9 cellular contexts compared by ENCODE assay signal in genomic region chr14:22563987-22564386, GRCh38.
DNase-seq lines count a peak whose midpoint lies in the region; ATAC-seq lines count a peak whose summit lies in the region.
"Had no signal": no experiment of that assay in that cellular context is flagged by ENCODE, and none has a peak within 500 bp of the region (broad histone marks: within the 10 kb centered on the region; RNA-seq: fewer than 3 reads in every experiment).

No MANE protein-coding gene starts in this region.

- H3K36me3 ChIP-seq in rectal smooth muscle tissue (ENCODE audit: control insufficient read depth, insufficient read depth, low read length), result no peaks in the 10 kb centered on the region

- no peak overlapping the region for H3K4me3 ChIP-seq in rectal smooth muscle tissue (ENCODE audit: low read length)

- no peaks in the 10 kb centered on the region for H3K27me3 ChIP-seq in rectal smooth muscle tissue (ENCODE audit: control insufficient read depth, insufficient read depth, low read length)

- H3K4me1 ChIP-seq in rectal smooth muscle tissue (ENCODE audit: control insufficient read depth, insufficient read depth, low read length), result peaks cover 13% of the 10 kb centered on the region

- DNase-seq in NK-92 treated with Interleukin-12 subunit alpha and Interleukin-12 subunit beta, amount 100 ng/mL, for 24 hours (lab: John Stamatoyannopoulos, UW), result peak; percentile 34
- DNase-seq in NK-92 (lab: John Stamatoyannopoulos, UW; ENCODE audit: unreplicated experiment) (no peak), amniotic epithelial cell (ENCODE audit: low read depth) (peak; percentile 70), AML-193 (lab: John Stamatoyannopoulos, UW) (no peak), NCI-H128 (lab: John Stamatoyannopoulos, UW; ENCODE audit: unreplicated experiment) (no peak)

- H3K9ac ChIP-seq in rectal smooth muscle tissue (ENCODE audit: low read length), result no peak overlapping the region

- H3K27ac ChIP-seq in rectal smooth muscle tissue (ENCODE audit: low read depth, low read length), result peak overlapping the region; percentile 61
- H3K27ac ChIP-seq: 22Rv1 had no signal

- ATAC-seq in HG02571 (IDR thresholded peaks at IDR 0.05; ENCODE audit: unreplicated experiment) (peak; percentile 38), HG03469 (IDR thresholded peaks at IDR 0.05; ENCODE audit: unreplicated experiment) (no peak)

Comparison
In these comparisons a context has a peak if more than half of its experiments do, and no peak if none do; other contexts are left out.
1. DNase-seq: peak in NK-92 treated with Interleukin-12 subunit alpha and Interleukin-12 subunit beta, amount 100 ng/mL, for 24 hours (single experiment) and amniotic epithelial cell (single experiment); none in NK-92 (single experiment), AML-193 (0 of 2) and NCI-H128 (single experiment).